Comparison of ENCODE assay signal across 35 cellular contexts in genomic region chr18:11673560-11673959, GRCh38. TPM values are rescaled to one million over a fixed set of nuclear protein-coding genes. Genes with fewer than 3 reads are reported as not detected.
"Had no signal": no experiment of that assay in that cellular context is flagged by ENCODE, and none has a peak within 500 bp of the region (broad histone marks: within the 10 kb centered on the region; RNA-seq: fewer than 3 reads in every experiment).

No MANE protein-coding gene starts in this region.

- H3K4me1 ChIP-seq: adrenal gland, body of pancreas, breast epithelium had no signal

- H3K4me1 Mint-ChIP-seq: activated B cell treated with CpG ODN at 0.5 μM for 24 hours had no signal

- DNase-seq: activated B cell treated with CpG ODN at 0.5 μM for 24 hours; activated CD4-positive, alpha-beta memory T cell treated with anti-CD3 and anti-CD28 coated beads for 36 hours; activated CD4-positive, alpha-beta T cell treated with anti-CD3 and anti-CD28 coated beads for 4 hours; activated CD4-positive, alpha-beta T cell treated with anti-CD3 and anti-CD28 coated beads, Interleukin-2, amount 50 U/mL, for 1 hour; activated CD4-positive, CD25-positive, alpha-beta regulatory T cell treated with anti-CD3 and anti-CD28 coated beads, Interleukin-2, amount 50 U/mL, for 72 hours; activated gamma-delta T cell treated with Interleukin-2 at 50 U/mL for 16 hours; activated naive CD4-positive, alpha-beta T cell treated with anti-CD3 and anti-CD28 coated beads for 36 hours; activated T-cell treated with anti-CD3 and anti-CD28 coated beads, Interleukin-2, amount 50 U/mL, for 24 hours; body of pancreas; caudate nucleus; Kasumi-1; KG1; MG63; NCI-H1048; NCI-H1436; NCI-H1694 treated with DMSO at 0.1 percent for 48 hours; NCI-H2029; NCI-H2171; NCI-H526; NCI-H748 treated with DMSO at 0.1 percent for 48 hours; NK-92 treated with Interleukin-12 subunit alpha and Interleukin-12 subunit beta, amount 100 ng/mL, for 24 hours; PC-9; SIG-M5; SW 1271; T-helper 1 cell; T-helper 2 cell; T-helper 9 cell had no signal

- H3K27ac Mint-ChIP-seq: activated B cell treated with CpG ODN at 0.5 μM for 24 hours; activated CD4-positive, alpha-beta memory T cell treated with anti-CD3 and anti-CD28 coated beads for 36 hours; activated naive CD4-positive, alpha-beta T cell treated with anti-CD3 and anti-CD28 coated beads for 36 hours; activated naive CD4-positive, alpha-beta T cell treated with anti-CD3 and anti-CD28 coated beads, Interleukin-2, amount 50 U/mL, for 72 hours; activated T-cell treated with anti-CD3 and anti-CD28 coated beads, Interleukin-2, amount 50 U/mL, for 24 hours; activated T-helper 2 cell treated with anti-CD3 and anti-CD28 coated beads, Interferon-gamma antibody, Interleukin-2, Interleukin-4, amounts not matched to agents 10 μg/mL and 5 μg/mL and 100 μg/mL, durations not matched to agents 14 hours and 24 hours and 36 hours had no signal

- H3K9me3 Mint-ChIP-seq: activated B cell treated with CpG ODN at 0.5 μM for 24 hours; activated CD4-positive, alpha-beta memory T cell treated with anti-CD3 and anti-CD28 coated beads for 36 hours; activated naive CD4-positive, alpha-beta T cell treated with anti-CD3 and anti-CD28 coated beads for 36 hours; activated naive CD4-positive, alpha-beta T cell treated with anti-CD3 and anti-CD28 coated beads, Interleukin-2, amount 50 U/mL, for 72 hours; activated T-cell treated with anti-CD3 and anti-CD28 coated beads, Interleukin-2, amount 50 U/mL, for 24 hours; activated T-helper 2 cell treated with anti-CD3 and anti-CD28 coated beads, Interferon-gamma antibody, Interleukin-2, Interleukin-4, amounts not matched to agents 10 μg/mL and 5 μg/mL and 100 μg/mL, durations not matched to agents 14 hours and 24 hours and 36 hours had no signal

- H3K9me3 ChIP-seq: adrenal gland, body of pancreas, breast epithelium, MG63 had no signal

- H3K36me3 ChIP-seq: adrenal gland, breast epithelium, MG63 had no signal

- H3K36me3 Mint-ChIP-seq: activated CD4-positive, alpha-beta memory T cell treated with anti-CD3 and anti-CD28 coated beads for 36 hours; activated naive CD4-positive, alpha-beta T cell treated with anti-CD3 and anti-CD28 coated beads, Interleukin-2, amount 50 U/mL, for 72 hours had no signal

- H3K4me3 ChIP-seq: adrenal gland, body of pancreas, breast epithelium, MG63, PC-9 had no signal

- H3K4me3 Mint-ChIP-seq: activated B cell treated with CpG ODN at 0.5 μM for 24 hours; activated CD4-positive, alpha-beta memory T cell treated with anti-CD3 and anti-CD28 coated beads for 36 hours; activated naive CD4-positive, alpha-beta T cell treated with anti-CD3 and anti-CD28 coated beads for 36 hours; activated T-cell treated with anti-CD3 and anti-CD28 coated beads, Interleukin-2, amount 50 U/mL, for 24 hours had no signal

- ATAC-seq: activated naive CD4-positive, alpha-beta T cell treated with anti-CD3 and anti-CD28 coated beads, Interleukin-2, amount 50 U/mL, for 72 hours; body of pancreas; Right ventricle myocardium inferior; SK-N-SH treated with all-trans-retinoic acid at 6 μM for 48 hours had no signal

- H3K27me3 ChIP-seq: adrenal gland, body of pancreas had no signal

- H3K27ac ChIP-seq: adrenal gland, body of pancreas, breast epithelium, PC-9, RWPE1, VCaP had no signal

RNA-seq across cellular contexts. Expression of gene GNAL, which starts 15.5 kb away (rescaled TPM):
- total RNA-seq: activated B cell treated with CpG ODN at 0.5 μM for 24 hours had no signal
